8 cellular contexts compared by ENCODE assay signal in genomic region chr19:13149628-13150186, GRCh38. TPM values are rescaled to one million over a fixed set of nuclear protein-coding genes. Genes with fewer than 3 reads are reported as not detected.
DNase-seq lines count a peak whose midpoint lies in the region; ATAC-seq, FAIRE-seq and TF ChIP-seq lines count a peak whose summit lies in the region.

No MANE protein-coding gene starts in this region.

- peak overlapping the region; percentile 61 for H2AFZ ChIP-seq in astrocyte (ENCODE audit: low read depth, low read length)
- no peak overlapping the region for H2AFZ ChIP-seq in smooth muscle cell (ENCODE audit: low read depth)

- H3K4me3 Mint-ChIP-seq in astrocyte (ENCODE audit: unreplicated experiment): peak overlapping the region; percentile 97

- no peak for FAIRE-seq in astrocyte (lab: Jason Lieb, UNC)
- FAIRE-seq in GM19239 (lab: Jason Lieb, UNC): no peak

- peaks cover 15% of the 10 kb centered on the region for H3K36me3 Mint-ChIP-seq in astrocyte (ENCODE audit: low read depth, unreplicated experiment)

- CTCF ChIA-PET in BJ (lab: Yijun Ruan, JAX): interaction anchor here (0.6 to 2.5 kb wide), 10 partner anchors 14 to 184 kb away, joined by 3 to 10 read pairs (median 4); partner anchors contain the start of gene NACC1

- 2% methylated on average over 41 of the region's 46 CpGs for WGBS in smooth muscle cell (ENCODE audit: low lambda C conversion rate)

- H4K20me1 ChIP-seq in astrocyte (ENCODE audit: insufficient read depth, low read length) (peaks cover 23% of the 10 kb centered on the region), smooth muscle cell (ENCODE audit: low read depth) (peaks cover 18% of the 10 kb centered on the region)

- peaks cover 5% of the 10 kb centered on the region for H3K4me1 Mint-ChIP-seq in astrocyte (ENCODE audit: low read depth, unreplicated experiment)

- ATAC-seq in GM19324 (IDR thresholded peaks at IDR 0.05; ENCODE audit: low FRiP score, unreplicated experiment): peak; percentile 2

- H3K79me2 ChIP-seq in astrocyte (ENCODE audit: insufficient read depth, low read length) (peaks cover 53% of the 10 kb centered on the region), smooth muscle cell (ENCODE audit: low read depth) (peaks cover 12% of the 10 kb centered on the region)

- POLR2A ChIA-PET in BJ (lab: Charles Lee): interaction anchor here (0.7 kb wide), 1 partner anchor 156 kb away, joined by 3 read pairs; no protein-coding TSS in a partner anchor

- no peaks in the 10 kb centered on the region for H3K27me3 Mint-ChIP-seq in astrocyte (ENCODE audit: low read depth, unreplicated experiment)

- H3K27ac ChIP-seq in astrocyte (ENCODE audit: low read depth, low read length) (peak overlapping the region; percentile 93), iPS-20b (ENCODE audit: low read length) (no peak overlapping the region), smooth muscle cell (ENCODE audit: low read depth) (peak overlapping the region; percentile 91)

- DNase-seq in BJ (ENCODE audit: low read depth): no peak
- DNase-seq in NCI-H526 treated with DMSO at 0.1 percent for 48 hours (lab: John Stamatoyannopoulos, UW): peak; percentile 53
- DNase-seq in astrocyte (ENCODE audit: low read depth): peak; percentile 29
- DNase-seq in smooth muscle cell (lab: John Stamatoyannopoulos, UW; ENCODE audit: unreplicated experiment): peak; percentile 30
- no peak for DNase-seq in GM19239 (ENCODE audit: insufficient read length, low spot score)
- no peak for DNase-seq in GOT3 (lab: John Stamatoyannopoulos, UW)

- no peaks in the 10 kb centered on the region for H3K9me3 Mint-ChIP-seq in astrocyte (ENCODE audit: unreplicated experiment)

- peaks cover 17% of the 10 kb centered on the region for H3K4me1 ChIP-seq in astrocyte (ENCODE audit: insufficient read depth, low read length)
- no peaks in the 10 kb centered on the region for H3K4me1 ChIP-seq in iPS-20b (ENCODE audit: insufficient read depth, low read length)
- peaks cover 3% of the 10 kb centered on the region for H3K4me1 ChIP-seq in smooth muscle cell (ENCODE audit: low read depth)

- H3K27me3 ChIP-seq in BJ (ENCODE audit: control insufficient read depth, insufficient read depth, low read length) (no peaks in the 10 kb centered on the region), astrocyte (ENCODE audit: insufficient read depth, low read length) (no peaks in the 10 kb centered on the region), iPS-20b (ENCODE audit: insufficient read depth, low read length) (no peaks in the 10 kb centered on the region), smooth muscle cell (ENCODE audit: low read depth) (no peaks in the 10 kb centered on the region)

- H3K36me3 ChIP-seq in BJ (ENCODE audit: control insufficient read depth, insufficient read depth, low read length) (peaks cover 10% of the 10 kb centered on the region), astrocyte (ENCODE audit: insufficient read depth, low read length) (no peaks in the 10 kb centered on the region), iPS-20b (ENCODE audit: insufficient read depth, low read depth, low read length) (peaks cover 8% of the 10 kb centered on the region), smooth muscle cell (ENCODE audit: low read depth) (no peaks in the 10 kb centered on the region)

- peak overlapping the region; percentile 99 for H3K27ac Mint-ChIP-seq in astrocyte (ENCODE audit: unreplicated experiment)

- peak overlapping the region; percentile 97 for H3K4me2 ChIP-seq in astrocyte (ENCODE audit: low read length)
- peak overlapping the region; percentile 93 for H3K4me2 ChIP-seq in smooth muscle cell

- peak overlapping the region; percentile 88 for H3K4me3 ChIP-seq in BJ (ENCODE audit: low read depth, low read length)
- peak overlapping the region; percentile 87 for H3K4me3 ChIP-seq in astrocyte (ENCODE audit: insufficient read depth, low read depth, low read length)
- H3K4me3 ChIP-seq in iPS-20b (ENCODE audit: low read length): peak overlapping the region; percentile 98
- peak overlapping the region; percentile 75 for H3K4me3 ChIP-seq in smooth muscle cell

- H3K9ac ChIP-seq in astrocyte (ENCODE audit: low read length): peak overlapping the region; percentile 97
- H3K9ac ChIP-seq in iPS-20b (ENCODE audit: low read depth, low read length): peak overlapping the region; percentile 97; the same call in 1 of the 2 replicates
- H3K9ac ChIP-seq in smooth muscle cell (ENCODE audit: low read depth): peak overlapping the region; percentile 95

- TF ChIP-seq CTCF in BJ (IDR thresholded peaks at IDR 0.05; ENCODE audit: insufficient read depth, low read depth, low read length): no peak
- no peak for TF ChIP-seq CTCF in astrocyte (IDR thresholded peaks at IDR 0.05; ENCODE audit: insufficient read depth, low read depth, low read length)
- TF ChIP-seq CTCF in smooth muscle cell (IDR thresholded peaks at IDR 0.05; ENCODE audit: borderline replicate concordance, insufficient read depth, poor library complexity, severe bottlenecking): no peak

- peaks cover 12% of the 10 kb centered on the region for H3F3A ChIP-seq in smooth muscle cell (ENCODE audit: low read depth)

- H3K9me3 ChIP-seq in astrocyte (ENCODE audit: insufficient read depth, low read depth, low read length) (no peaks in the 10 kb centered on the region), iPS-20b (ENCODE audit: insufficient read depth, low read depth, low read length) (no peaks in the 10 kb centered on the region), smooth muscle cell (replicated peaks; ENCODE audit: low read depth) (no peaks in the 10 kb centered on the region)

RNA-seq across cellular contexts. Expression of gene STX10, which starts 0.5 kb away (rescaled TPM):
- 56.8 and 73.1 TPM in 2 replicates for polyA plus RNA-seq in BJ (2011; rRNA removed)
- 50.4 and 54.7 TPM in 2 replicates for polyA minus RNA-seq in BJ (2011; rRNA and poly(A)+ RNA removed)
- 39.7 and 39.8 TPM in 2 replicates for total RNA-seq in astrocyte
- total RNA-seq in smooth muscle cell: 37.6 and 59.6 TPM in 2 replicates
- polyA plus RNA-seq in smooth muscle cell: 69.1 and 83.1 TPM in 2 replicates

RNA-seq across cellular contexts. Expression of gene IER2, which starts 0.5 kb away (rescaled TPM):
- polyA plus RNA-seq in BJ (2011; rRNA removed) (9.1 and 18.2 TPM in 2 replicates), smooth muscle cell (732 and 766 TPM in 2 replicates)
- 4.2 and 7.4 TPM in 2 replicates for polyA minus RNA-seq in BJ (2011; rRNA and poly(A)+ RNA removed)
- total RNA-seq in astrocyte (58.7 and 71.3 TPM in 2 replicates), smooth muscle cell (113 and 118 TPM in 2 replicates)

RNA-seq across cellular contexts. Expression of gene NACC1, which starts 31.6 kb away (rescaled TPM):
- 46.8 and 98.7 TPM in 2 replicates for polyA plus RNA-seq in BJ (2011; rRNA removed)
- 65.7 and 80.7 TPM in 2 replicates for polyA minus RNA-seq in BJ (2011; rRNA and poly(A)+ RNA removed)
- 96.4 and 104 TPM in 2 replicates for total RNA-seq in astrocyte
- 34.1 and 44.6 TPM in 2 replicates for total RNA-seq in smooth muscle cell
- polyA plus RNA-seq in smooth muscle cell: 9.9 and 12.8 TPM in 2 replicates

RNA-seq across cellular contexts. Expression of gene TRMT1, which starts 33.2 kb away (rescaled TPM):
- polyA plus RNA-seq in BJ (2011; rRNA removed) (15.9 and 30.8 TPM in 2 replicates), smooth muscle cell (37.4 and 44.3 TPM in 2 replicates)
- polyA minus RNA-seq in BJ (2011; rRNA and poly(A)+ RNA removed): 20.2 and 36.8 TPM in 2 replicates
- total RNA-seq in astrocyte (43.0 and 43.3 TPM in 2 replicates), smooth muscle cell (19.1 and 21.9 TPM in 2 replicates)

RNA-seq across cellular contexts. Expression of gene LYL1, which starts 47.0 kb away (rescaled TPM):
- polyA plus RNA-seq in BJ (2011; rRNA removed): 0.29 and 0.34 TPM in 2 replicates
- polyA minus RNA-seq in BJ (2011; rRNA and poly(A)+ RNA removed): 0.28 and 0.31 TPM in 2 replicates
- 0.27 TPM in 1 of 2 replicates, not detected in the other for total RNA-seq in astrocyte
- 2.2 and 2.8 TPM in 2 replicates for total RNA-seq in smooth muscle cell
- 2.1 and 3.2 TPM in 2 replicates for polyA plus RNA-seq in smooth muscle cell

Comparison
In these comparisons a context has a peak if more than half of its experiments do, and no peak if none do; other contexts are left out.
1. DNase-seq: peak in NCI-H526 treated with DMSO at 0.1 percent for 48 hours (single experiment), astrocyte (single experiment) and smooth muscle cell (single experiment); none in BJ (single experiment), GM19239 (single experiment) and GOT3 (single experiment).
2. Peak in every context shown above with its lines, with median percentiles within 50 percentile points of each other: H3K4me3 ChIP-seq and H3K9ac ChIP-seq.